Comparison of ENCODE assay signal across 8 cellular contexts in genomic region chr10:14588938-14589294, GRCh38.
DNase-seq lines count a peak whose midpoint lies in the region; ATAC-seq and TF ChIP-seq lines count a peak whose summit lies in the region.
"Not testable (repeated sequence)": the region's sequence is repeated elsewhere in the genome, so short reads cannot be mapped to it uniquely, and the experiment has no call there.

No MANE protein-coding gene starts in this region.

- not testable (repeated sequence) for H3K27me3 Mint-ChIP-seq in activated T-cell treated with anti-CD3 and anti-CD28 coated beads, Interleukin-2, amount 50 U/mL, for 24 hours; natural killer cell treated with Interleukin-12 subunit alpha and Interleukin-12 subunit beta and Interleukin-15 and Interleukin-18, amount 100 ng/mL, for 72 hours

- ATAC-seq in natural killer cell treated with Interleukin-12 subunit alpha and Interleukin-12 subunit beta and Interleukin-15 and Interleukin-18, amount 100 ng/mL, for 72 hours, result not testable (repeated sequence)

- H3K4me2 ChIP-seq in GM23248 (ENCODE audit: unreplicated experiment) (peak overlapping the region; percentile 79), SU-DHL-6 (ENCODE audit: low read depth, low read length, poor library complexity, severe bottlenecking) (peak overlapping the region; percentile 34), fibroblast of lung (ENCODE audit: extremely low read depth, insufficient read depth, low read length) (peak overlapping the region; percentile 71)

- TF ChIP-seq POLR2A in stomach (IDR thresholded peaks at IDR 0.05), result not testable (repeated sequence)

- H3K9me3 ChIP-seq in AG04450 (ENCODE audit: control insufficient read depth, insufficient read depth, low read length); GM23248 (ENCODE audit: low read depth); SU-DHL-6 (ENCODE audit: insufficient read depth, low read length); ascending aorta; fibroblast of lung (ENCODE audit: control insufficient read depth, insufficient read depth, low read depth, low read length); stomach: not testable (repeated sequence)

- WGBS in GM23248 (ENCODE audit: low coverage in 1 of 2, low lambda C conversion rate in 2 of 2, missing lambda C conversion rate in 2 of 2), 2 experiments, result 72 to 77% methylated on average over 6 of the region's 6 CpGs
- 74 to 83% (median 77%) methylated on average over 6 of the region's 6 CpGs for WGBS in stomach, 5 donors

- H3K4me3 ChIP-seq in AG04450 (ENCODE audit: low read depth, low read length); ascending aorta; fibroblast of lung (replicated peaks in 1 of 4; ENCODE audit: control extremely low read depth in 1 of 4, insufficient read depth in 1 of 4, low read depth in 3 of 4, low read length in 4 of 4); stomach: not testable (repeated sequence)
- H3K4me3 ChIP-seq in GM23248, result peak overlapping the region; percentile 37
- H3K4me3 ChIP-seq in SU-DHL-6 (ENCODE audit: insufficient read depth, low read length, poor library complexity, severe bottlenecking), result peak overlapping the region; percentile 8

- DNase-seq in AG04450 (ENCODE audit: low read depth, low spot score); ascending aorta (ENCODE audit: low spot score in 2 of 2); fibroblast of lung (ENCODE audit: low read depth in 2 of 2); natural killer cell treated with Interleukin-12 subunit alpha and Interleukin-12 subunit beta and Interleukin-15 and Interleukin-18, amount 100 ng/mL, for 72 hours (ENCODE audit: low spot score); stomach: not testable (repeated sequence)
- peak; percentile 6 for DNase-seq in GM23248
- peak; percentile 31 for DNase-seq in activated T-cell treated with anti-CD3 and anti-CD28 coated beads, Interleukin-2, amount 50 U/mL, for 24 hours

- H3K9me2 ChIP-seq in GM23248 (ENCODE audit: insufficient read depth); SU-DHL-6 (replicated peaks; ENCODE audit: insufficient read depth, low read length): not testable (repeated sequence)

- H3K4me1 Mint-ChIP-seq in activated T-cell treated with anti-CD3 and anti-CD28 coated beads, Interleukin-2, amount 50 U/mL, for 24 hours (ENCODE audit: low read depth), result peaks cover 90% of the 10 kb centered on the region
- H3K4me1 Mint-ChIP-seq in natural killer cell treated with Interleukin-12 subunit alpha and Interleukin-12 subunit beta and Interleukin-15 and Interleukin-18, amount 100 ng/mL, for 72 hours (ENCODE audit: low read depth in 2 of 2), result peaks cover 56 to 73% of the 10 kb centered on the region in 2 donors

- peaks cover 15% of the 10 kb centered on the region for H3K79me2 ChIP-seq in GM23248 (ENCODE audit: insufficient read depth)
- peaks cover 99% of the 10 kb centered on the region for H3K79me2 ChIP-seq in SU-DHL-6 (ENCODE audit: insufficient read depth, low read length)
- H3K79me2 ChIP-seq in fibroblast of lung (ENCODE audit: control insufficient read depth, insufficient read depth, low read length), result peaks cover 44% of the 10 kb centered on the region

- peak overlapping the region; percentile 65 for H3K9ac ChIP-seq in GM23248
- 0 out of 2 replicates have a peak overlapping the region, but pooled peaks have one; percentile 14 for H3K9ac ChIP-seq in SU-DHL-6 (ENCODE audit: low read length)
- not testable (repeated sequence) for H3K9ac ChIP-seq in fibroblast of lung (ENCODE audit: insufficient read depth, low read length)

- H3K4me1 ChIP-seq in GM23248 (ENCODE audit: insufficient read depth), result peaks cover 22% of the 10 kb centered on the region
- not testable (repeated sequence) for H3K4me1 ChIP-seq in ascending aorta; fibroblast of lung (ENCODE audit: control insufficient read depth, extremely low read depth, insufficient read depth, low read length)
- H3K4me1 ChIP-seq in stomach, result peaks cover 56 to 85% (median 65%) of the 10 kb centered on the region in 4 donors

- not testable (repeated sequence) for H3K27me3 ChIP-seq in AG04450 (ENCODE audit: control insufficient read depth, insufficient read depth, low read length); GM23248 (replicated peaks; ENCODE audit: insufficient read depth); SU-DHL-6 (ENCODE audit: low read length); ascending aorta; fibroblast of lung (ENCODE audit: control insufficient read depth, insufficient read depth, low read length); stomach

- TF ChIP-seq EP300 in stomach (IDR thresholded peaks at IDR 0.05), result not testable (repeated sequence)

- H4K20me1 ChIP-seq in GM23248 (ENCODE audit: insufficient read depth); fibroblast of lung (ENCODE audit: control insufficient read depth, extremely low read depth, insufficient read depth, low read length): not testable (repeated sequence)
- H4K20me1 ChIP-seq in SU-DHL-6 (ENCODE audit: low read depth, low read length), result peaks cover 36% of the 10 kb centered on the region; the same call in 1 of the 2 replicates

- in situ Hi-C loops in GM23248 (cut with MboI), result not testable (repeated sequence)

- H3F3A ChIP-seq in GM23248 (ENCODE audit: insufficient read depth), result peaks cover 22% of the 10 kb centered on the region
- peaks cover 33% of the 10 kb centered on the region for H3F3A ChIP-seq in SU-DHL-6 (ENCODE audit: insufficient read depth)

- not testable (repeated sequence) for H3K36me3 ChIP-seq in GM23248 (ENCODE audit: low read depth); ascending aorta; fibroblast of lung (ENCODE audit: control insufficient read depth, insufficient read depth, low read length)
- H3K36me3 ChIP-seq in SU-DHL-6 (ENCODE audit: low read length) (peaks cover 32% of the 10 kb centered on the region), stomach (peaks cover 0 to 26% (median 10%) of the 10 kb centered on the region in 4 donors)

- POLR2A ChIA-PET in AG04450 (lab: Yijun Ruan, JAX), result interaction anchor here (0.7 to 1.6 kb wide), 5 partner anchors 10 to 263 kb away, joined by 3 to 6 read pairs (median 3); partner anchors contain the start of genes CDNF, HSPA14 and MSANTD7

- peak overlapping the region; percentile 60 for H2AFZ ChIP-seq in GM23248
- not testable (repeated sequence) for H2AFZ ChIP-seq in SU-DHL-6 (ENCODE audit: low read depth, low read length, severe bottlenecking); fibroblast of lung (ENCODE audit: low read length)

- CTCF ChIA-PET in AG04450 (lab: Charles Lee), result interaction anchor here (0.8 to 1.3 kb wide), 2 partner anchors 90 to 288 kb away, joined by 3 to 4 read pairs; no protein-coding TSS in a partner anchor

- intact Hi-C loops in ascending aorta (cut with DNase I); stomach (cut with DNase I; ENCODE audit: low total_unique reads): not testable (repeated sequence)

- peak overlapping the region; percentile 99 for H3K27ac ChIP-seq in AG04450 (ENCODE audit: low read depth, low read length)
- H3K27ac ChIP-seq in GM23248, result peak overlapping the region; percentile 90
- peak overlapping the region; percentile 55 for H3K27ac ChIP-seq in SU-DHL-6 (ENCODE audit: low read depth, low read length)
- H3K27ac ChIP-seq in ascending aorta, result peak overlapping the region; percentile 46 to 61
- H3K27ac ChIP-seq in fibroblast of lung (ENCODE audit: insufficient read depth, low read length), result peak overlapping the region; percentile 96
- peak overlapping the region; percentile 67 to 90 (median 81) for H3K27ac ChIP-seq in stomach

- H3K9me3 Mint-ChIP-seq in activated T-cell treated with anti-CD3 and anti-CD28 coated beads, Interleukin-2, amount 50 U/mL, for 24 hours; natural killer cell treated with Interleukin-12 subunit alpha and Interleukin-12 subunit beta and Interleukin-15 and Interleukin-18, amount 100 ng/mL, for 72 hours: not testable (repeated sequence)

- peak overlapping the region; percentile 62 for H3K4me3 Mint-ChIP-seq in activated T-cell treated with anti-CD3 and anti-CD28 coated beads, Interleukin-2, amount 50 U/mL, for 24 hours
- peak overlapping the region; percentile 69 for H3K4me3 Mint-ChIP-seq in natural killer cell treated with Interleukin-12 subunit alpha and Interleukin-12 subunit beta and Interleukin-15 and Interleukin-18, amount 100 ng/mL, for 72 hours

- H3K36me3 Mint-ChIP-seq in activated T-cell treated with anti-CD3 and anti-CD28 coated beads, Interleukin-2, amount 50 U/mL, for 24 hours (ENCODE audit: low read depth), result peaks cover 80% of the 10 kb centered on the region
- not testable (repeated sequence) for H3K36me3 Mint-ChIP-seq in natural killer cell treated with Interleukin-12 subunit alpha and Interleukin-12 subunit beta and Interleukin-15 and Interleukin-18, amount 100 ng/mL, for 72 hours

- not testable (repeated sequence) for TF ChIP-seq CTCF in AG04450 (IDR thresholded peaks at IDR 0.05; ENCODE audit: low read depth, low read length); SU-DHL-6 (IDR thresholded peaks at IDR 0.05; ENCODE audit: insufficient read depth, low read length, poor library complexity, severe bottlenecking); ascending aorta (IDR thresholded peaks at IDR 0.05); fibroblast of lung (conservative IDR thresholded peaks at IDR 0.05 in 1 of 2, IDR thresholded peaks at IDR 0.05 in 1 of 2; ENCODE audit: low read depth in 1 of 2, low read length in 2 of 2); stomach (IDR thresholded peaks at IDR 0.05)

- peak overlapping the region; percentile 98 for H3K27ac Mint-ChIP-seq in activated T-cell treated with anti-CD3 and anti-CD28 coated beads, Interleukin-2, amount 50 U/mL, for 24 hours
- H3K27ac Mint-ChIP-seq in natural killer cell treated with Interleukin-12 subunit alpha and Interleukin-12 subunit beta and Interleukin-15 and Interleukin-18, amount 100 ng/mL, for 72 hours, result peak overlapping the region; percentile 81 to 90
